Comparison of ENCODE assay signal across 34 cellular contexts in the genomic region with DNA sequence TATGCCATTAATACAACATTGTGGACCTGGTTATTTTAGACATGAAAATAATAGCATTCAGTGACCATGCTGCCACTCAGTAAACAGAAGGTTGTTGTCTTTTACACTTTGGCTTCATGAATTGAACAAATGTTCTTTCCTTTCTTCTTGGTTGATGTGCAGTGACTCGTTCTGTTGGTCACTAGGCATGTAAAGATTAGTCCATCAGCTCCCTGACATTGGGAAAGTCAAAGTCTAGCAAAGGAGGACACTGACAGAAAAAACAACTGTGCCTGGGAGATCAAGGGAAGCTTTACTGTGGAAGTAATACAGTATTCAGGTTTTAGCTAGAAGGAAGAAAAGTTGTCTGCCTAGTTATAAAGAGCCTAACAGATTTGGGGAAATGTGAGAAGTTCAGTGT. TPM values are rescaled to one million over a fixed set of nuclear protein-coding genes. Genes with fewer than 3 reads are reported as not detected.
"Had no signal": no experiment of that assay in that cellular context is flagged by ENCODE, and none has a peak within 500 bp of the region (broad histone marks: within the 10 kb centered on the region; RNA-seq: fewer than 3 reads in every experiment).

No MANE protein-coding gene starts in this region.

- DNase-seq: activated CD4-positive, alpha-beta memory T cell treated with anti-CD3 and anti-CD28 coated beads, Interleukin-2, amount 10 ng/mL, durations not matched to agents 7 days and 5 days; activated CD4-positive, alpha-beta T cell treated with anti-CD3 and anti-CD28 coated beads for 1 hour; activated CD4-positive, alpha-beta T cell treated with anti-CD3 and anti-CD28 coated beads for 48 hours; activated CD4-positive, CD25-positive, alpha-beta regulatory T cell; activated gamma-delta T cell; activated naive CD4-positive, alpha-beta T cell treated with Interleukin-2 at 50 U/mL for 16 hours; activated T-cell treated with anti-CD3 and anti-CD28 coated beads, Interleukin-2, amount 50 U/mL, for 24 hours; adrenal gland; body of pancreas; Karpas-422; KBM-7; MM.1S; MV-4-11; NCI-H1092; NCI-H1436 treated with DMSO at 0.1 percent for 48 hours; NCI-H1694 treated with DMSO at 0.1 percent for 48 hours; NCI-H2029; NCI-H345; NCI-H524 treated with DMSO at 0.1 percent for 48 hours; SHP77; SJCRH30; T1000; WERI-Rb-1 had no signal

- H3K4me1 Mint-ChIP-seq: activated CD4-positive, alpha-beta memory T cell treated with anti-CD3 and anti-CD28 coated beads, Interleukin-2, amount 10 ng/mL, durations not matched to agents 7 days and 5 days had no signal

- H3K4me3 ChIP-seq: adrenal gland, body of pancreas, SJCRH30, SK-N-MC had no signal

- H3K27ac Mint-ChIP-seq: activated CD4-positive, alpha-beta memory T cell treated with anti-CD3 and anti-CD28 coated beads, Interleukin-2, amount 10 ng/mL, durations not matched to agents 7 days and 5 days; activated naive CD4-positive, alpha-beta T cell treated with anti-CD3 and anti-CD28 coated beads, Interleukin-2, amount 50 U/mL, for 72 hours; activated T-cell treated with anti-CD3 and anti-CD28 coated beads, Interleukin-2, amount 50 U/mL, for 24 hours; activated T-helper 2 cell treated with anti-CD3 and anti-CD28 coated beads, Interferon-gamma antibody, Interleukin-2, Interleukin-4, amounts not matched to agents 10 μg/mL and 5 μg/mL and 100 μg/mL, durations not matched to agents 14 hours and 24 hours and 36 hours had no signal

- H3K36me3 ChIP-seq: adrenal gland, SJCRH30, WERI-Rb-1 had no signal

- H3K27me3 ChIP-seq: adrenal gland, body of pancreas, SJCRH30 had no signal

- H3K27ac ChIP-seq: adrenal gland, SJCRH30, SK-N-MC, WERI-Rb-1 had no signal

- H3K36me3 Mint-ChIP-seq: activated naive CD4-positive, alpha-beta T cell treated with anti-CD3 and anti-CD28 coated beads, Interleukin-2, amount 50 U/mL, for 72 hours had no signal

- H3K4me3 Mint-ChIP-seq: activated CD4-positive, alpha-beta memory T cell treated with anti-CD3 and anti-CD28 coated beads, Interleukin-2, amount 10 ng/mL, durations not matched to agents 7 days and 5 days; activated T-cell treated with anti-CD3 and anti-CD28 coated beads, Interleukin-2, amount 50 U/mL, for 24 hours had no signal

- H3K9me3 Mint-ChIP-seq: activated CD4-positive, alpha-beta memory T cell treated with anti-CD3 and anti-CD28 coated beads, Interleukin-2, amount 10 ng/mL, durations not matched to agents 7 days and 5 days; activated naive CD4-positive, alpha-beta T cell treated with anti-CD3 and anti-CD28 coated beads, Interleukin-2, amount 50 U/mL, for 72 hours; activated T-cell treated with anti-CD3 and anti-CD28 coated beads, Interleukin-2, amount 50 U/mL, for 24 hours; activated T-helper 2 cell treated with anti-CD3 and anti-CD28 coated beads, Interferon-gamma antibody, Interleukin-2, Interleukin-4, amounts not matched to agents 10 μg/mL and 5 μg/mL and 100 μg/mL, durations not matched to agents 14 hours and 24 hours and 36 hours had no signal

- FAIRE-seq: astrocyte had no signal

- H3K9me3 ChIP-seq: adrenal gland, body of pancreas, SJCRH30 had no signal

- ATAC-seq: activated naive CD4-positive, alpha-beta T cell treated with anti-CD3 and anti-CD28 coated beads, Interleukin-2, amount 50 U/mL, for 72 hours; body of pancreas; Panc1 had no signal

- H3K4me1 ChIP-seq: adrenal gland, SJCRH30 had no signal

RNA-seq across cellular contexts. Expression of a gene that starts 6.9 kb away (rescaled TPM):
- total RNA-seq: activated CD4-positive, alpha-beta memory T cell treated with anti-CD3 and anti-CD28 coated beads, Interleukin-2, amount 10 ng/mL, durations not matched to agents 7 days and 5 days; activated CD8-positive, alpha-beta memory T cell treated with anti-CD3 and anti-CD28 coated beads for 36 hours; activated naive CD4-positive, alpha-beta T cell treated with anti-CD3 and anti-CD28 coated beads, Interleukin-2, amount 50 U/mL, for 72 hours; activated T-helper 2 cell treated with anti-CD3 and anti-CD28 coated beads, Interferon-gamma antibody, Interleukin-2, Interleukin-4, amounts not matched to agents 10 μg/mL and 5 μg/mL and 100 μg/mL, durations not matched to agents 14 hours and 24 hours and 36 hours; bronchial epithelial cell; NCI-H460; RPMI7951; SJCRH30; T-helper 1 cell treated with Interleukin-12 subunit alpha and Interleukin-12 subunit beta and Interleukin-4 antibody, amounts not matched to agents 30 ng/mL and 1 ng/mL, for 36 hours; T-helper 2 cell treated with Interferon-gamma antibody and Interleukin-4, amounts not matched to agents 100 ng/mL and 5 ng/mL, for 36 hours had no signal
